In genomic region chr7:33388332-33388731, GRCh38 we compare ENCODE assay signal across 20 cellular contexts.
"Had no signal": no experiment of that assay in that cellular context is flagged by ENCODE, and none has a peak within 500 bp of the region (broad histone marks: within the 10 kb centered on the region; RNA-seq: fewer than 3 reads in every experiment).

No MANE protein-coding gene starts in this region.

- DNase-seq: effector memory CD4-positive, alpha-beta T cell; foreskin keratinocyte; head of caudate nucleus; hippocampal formation; kidney glomerular epithelial cell; mammary epithelial cell; occipital lobe; pancreas; right lobe of liver; spleen; stimulated activated CD4-positive, alpha-beta T cell treated with anti-CD3 and anti-CD28 coated beads, Interleukin-15, amount 100 ng/mL, for 24 hours; stimulated activated CD4-positive, alpha-beta T cell treated with anti-CD3 and anti-CD28 coated beads, Interleukin-1b, Interleukin-23, amount 100 ng/mL, for 48 hours; stimulated activated CD4-positive, alpha-beta T cell treated with anti-CD3 and anti-CD28 coated beads, Interleukin-4, amount 100 ng/mL, for 24 hours; tibial artery; upper lobe of left lung; uterus had no signal

- H3K9me3 ChIP-seq: pancreas, right lobe of liver, spleen, tibial artery, upper lobe of left lung, uterus had no signal

- H3K4me2 ChIP-seq: neural progenitor cell had no signal

- H3K4me3 ChIP-seq: neural progenitor cell, pancreas, right lobe of liver, spleen, tibial artery, upper lobe of left lung, uterus had no signal

- H3K9ac ChIP-seq: neural progenitor cell had no signal

- H3K27me3 ChIP-seq: foreskin keratinocyte, neural progenitor cell, pancreas, right lobe of liver, spleen, tibial artery, upper lobe of left lung, uterus had no signal

- H2AFZ ChIP-seq: neural progenitor cell had no signal

- H3K27ac ChIP-seq: foreskin keratinocyte, neural progenitor cell, pancreas, right lobe of liver, spleen, tibial artery, upper lobe of left lung, uterus had no signal

- H3K4me1 ChIP-seq: foreskin keratinocyte, neural progenitor cell, pancreas, right lobe of liver, spleen, tibial artery, upper lobe of left lung, uterus had no signal

- ATAC-seq: esophagus mucosa; foreskin keratinocyte; natural killer cell treated with Interleukin-12 subunit alpha and Interleukin-12 subunit beta and Interleukin-15 and Interleukin-18, amount 100 ng/mL, for 72 hours; pancreas; right lobe of liver; stimulated activated memory B cell treated with anti-CD40 and anti-IgM and Interleukin-4, amounts not matched to agents 10 μg/mL and 1 μg/mL and 100 μg/mL, for 72 hours had no signal

- H3K36me3 ChIP-seq: neural progenitor cell, pancreas, right lobe of liver, uterus had no signal
